In genomic region chr6:166488701-166489100, GRCh38 we compare ENCODE assay signal across 10 cellular contexts.
DNase-seq lines count a peak whose midpoint lies in the region; ATAC-seq and TF ChIP-seq lines count a peak whose summit lies in the region.
"Had no signal": no experiment of that assay in that cellular context is flagged by ENCODE, and none has a peak within 500 bp of the region (broad histone marks: within the 10 kb centered on the region; RNA-seq: fewer than 3 reads in every experiment).

No MANE protein-coding gene starts in this region.

- peak; percentile 52 for ATAC-seq in Right ventricle myocardium superior (ENCODE audit: poor library complexity)
- no peak for ATAC-seq in left cardiac atrium

- H3K4me3 ChIP-seq in duodenal mucosa (ENCODE audit: low read depth in 1 of 2, low read length in 2 of 2) (no peak overlapping the region), neutrophil (ENCODE audit: low read depth in 1 of 2, low read length in 1 of 2) (peak overlapping the region in 1 of 2 experiments; percentile 56), uterus (no peak overlapping the region)

- H3K4me1 ChIP-seq in duodenal mucosa (ENCODE audit: control insufficient read depth in 1 of 2, insufficient read depth in 2 of 2, low read length in 2 of 2) (peaks cover 6 to 11% of the 10 kb centered on the region in 2 donors), neutrophil (ENCODE audit: control insufficient read depth in 1 of 2, insufficient read depth in 1 of 2, low read depth in 1 of 2, low read length in 1 of 2) (peaks cover 9 to 12% of the 10 kb centered on the region in 2 experiments), uterus (no peaks in the 10 kb centered on the region)

- no peak for TF ChIP-seq POLR2A in uterus (IDR thresholded peaks at IDR 0.05)

- peak overlapping the region; percentile 22 for H3K27ac ChIP-seq in duodenal mucosa (ENCODE audit: low read depth, low read length)
- peak overlapping the region; percentile 85 for H3K27ac ChIP-seq in neutrophil
- H3K27ac ChIP-seq in uterus = peak overlapping the region; percentile 11 to 61

- intact Hi-C loops in Right ventricle myocardium superior (cut with DNase I) = no loop called here
- intact Hi-C loops in left cardiac atrium (cut with DNase I) = no loop called here
- intact Hi-C loops in uterus (cut with DNase I; ENCODE audit: low total_unique reads) = no loop called here

- H3K36me3 ChIP-seq in duodenal mucosa (ENCODE audit: control insufficient read depth in 1 of 2, insufficient read depth in 2 of 2, low read length in 2 of 2) (peaks cover 3 to 14% of the 10 kb centered on the region in 2 donors), neutrophil (peaks cover 77% of the 10 kb centered on the region), uterus (no peaks in the 10 kb centered on the region)

- DNase-seq in Right ventricle myocardium superior = no peak
- no peak for DNase-seq in left cardiac atrium
- DNase-seq in uterus = no peak
- no peak for DNase-seq in EL
- DNase-seq in activated CD4-positive, alpha-beta T cell treated with anti-CD3 and anti-CD28 coated beads for 1 hour = no peak
- no peak for DNase-seq in NCI-H82 treated with DMSO at 0.1 percent for 48 hours (lab: John Stamatoyannopoulos, UW; ENCODE audit: unreplicated experiment)
- DNase-seq: NCI-H524 treated with DMSO at 0.1 percent for 48 hours, SK-N-SH had no signal

- H3K9ac ChIP-seq in duodenal mucosa (ENCODE audit: low read depth in 1 of 2, low read length in 2 of 2) = no peak overlapping the region
- H3K9ac ChIP-seq: SK-N-SH had no signal

- H3K27me3 ChIP-seq in duodenal mucosa (ENCODE audit: control insufficient read depth in 1 of 2, insufficient read depth in 2 of 2, low read length in 2 of 2) (no peaks in the 10 kb centered on the region), neutrophil (no peaks in the 10 kb centered on the region), uterus (no peaks in the 10 kb centered on the region)

- TF ChIP-seq CTCF in neutrophil (IDR thresholded peaks at IDR 0.05) (no peak), uterus (IDR thresholded peaks at IDR 0.05) (no peak)

- H3K9me3 ChIP-seq in duodenal mucosa (ENCODE audit: control insufficient read depth in 1 of 2, low read length in 2 of 2) = no peaks in the 10 kb centered on the region
- H3K9me3 ChIP-seq in neutrophil = no peaks in the 10 kb centered on the region
- H3K9me3 ChIP-seq in uterus = no peaks in the 10 kb centered on the region
- H3K9me3 ChIP-seq: SK-N-SH had no signal

Comparison
In these comparisons a context has a peak if more than half of its experiments do, and no peak if none do; other contexts are left out.
1. H3K27ac ChIP-seq: peak in every context shown above with its lines; median percentile 85 in neutrophil; 36 in uterus; 22 in duodenal mucosa.